Comparison of ENCODE assay signal across 8 cellular contexts in genomic region chr1:149843302-149844041, GRCh38. TPM values are rescaled to one million over a fixed set of nuclear protein-coding genes. Genes with fewer than 3 reads are reported as not detected.
DNase-seq lines count a peak whose midpoint lies in the region; ATAC-seq, FAIRE-seq and TF ChIP-seq lines count a peak whose summit lies in the region.

No MANE protein-coding gene starts in this region.

- peaks cover 0 to 29% (median 24%) of the 10 kb centered on the region in 4 donors for H3K4me1 ChIP-seq in sigmoid colon

- H3K27ac ChIP-seq in sigmoid colon: peak overlapping the region; percentile 66 to 87 (median 84)

- no peaks in the 10 kb centered on the region for H3K9me3 Mint-ChIP-seq in activated CD4-positive, alpha-beta T cell treated with anti-CD3 and anti-CD28 coated beads, Interleukin-2, amount 10 ng/mL, durations not matched to agents 7 days and 5 days
- no peaks in the 10 kb centered on the region for H3K9me3 Mint-ChIP-seq in glutamatergic neuron (ENCODE audit: unreplicated experiment)

- H3K27me3 Mint-ChIP-seq in activated CD4-positive, alpha-beta T cell treated with anti-CD3 and anti-CD28 coated beads, Interleukin-2, amount 10 ng/mL, durations not matched to agents 7 days and 5 days: no peaks in the 10 kb centered on the region
- H3K27me3 Mint-ChIP-seq in glutamatergic neuron (ENCODE audit: unreplicated experiment): no peaks in the 10 kb centered on the region

- FAIRE-seq in D721Med (lab: Jason Lieb, UNC): no peak

- no peaks in the 10 kb centered on the region for H3K27me3 ChIP-seq in sigmoid colon

- CTCF ChIA-PET in activated CD4-positive, alpha-beta T cell treated with anti-CD3 and anti-CD28 coated beads, Interleukin-2, amount 10 ng/mL, durations not matched to agents 7 days and 5 days (lab: Charles Lee): interaction anchor here (0.6 to 1.1 kb wide), 2 partner anchors 44 to 1256 kb away, joined by 5 to 6 read pairs; a partner anchor contains a TSS

- no peaks in the 10 kb centered on the region for H3K9me3 ChIP-seq in sigmoid colon

- POLR2A ChIA-PET in activated CD4-positive, alpha-beta T cell treated with anti-CD3 and anti-CD28 coated beads, Interleukin-2, amount 10 ng/mL, durations not matched to agents 7 days and 5 days (lab: Charles Lee): interaction anchor here (1.5 kb wide), 1 partner anchor 43 kb away, joined by 26 read pairs; a partner anchor contains a TSS

- peaks cover 40% of the 10 kb centered on the region for H3K4me1 Mint-ChIP-seq in activated CD4-positive, alpha-beta T cell treated with anti-CD3 and anti-CD28 coated beads, Interleukin-2, amount 10 ng/mL, durations not matched to agents 7 days and 5 days
- peaks cover 24% of the 10 kb centered on the region for H3K4me1 Mint-ChIP-seq in glutamatergic neuron (ENCODE audit: low read depth, unreplicated experiment)

- H3K36me3 Mint-ChIP-seq in activated CD4-positive, alpha-beta T cell treated with anti-CD3 and anti-CD28 coated beads, Interleukin-2, amount 10 ng/mL, durations not matched to agents 7 days and 5 days (ENCODE audit: low read depth): peaks cover 36% of the 10 kb centered on the region
- no peaks in the 10 kb centered on the region for H3K36me3 Mint-ChIP-seq in glutamatergic neuron (ENCODE audit: unreplicated experiment)

- ATAC-seq in HG02759 (IDR thresholded peaks at IDR 0.05; ENCODE audit: unreplicated experiment): no peak

- no peak for TF ChIP-seq EP300 in sigmoid colon (IDR thresholded peaks at IDR 0.05)

- H3K4me3 ChIP-seq in HFF-Myc (replicated peaks; ENCODE audit: low read depth, low read length) (peak overlapping the region; percentile 62), sigmoid colon (peak overlapping the region; percentile 35 to 55 (median 44))

- peak overlapping the region; percentile 92 for H3K27ac Mint-ChIP-seq in activated CD4-positive, alpha-beta T cell treated with anti-CD3 and anti-CD28 coated beads, Interleukin-2, amount 10 ng/mL, durations not matched to agents 7 days and 5 days
- peak overlapping the region; percentile 90 for H3K27ac Mint-ChIP-seq in glutamatergic neuron (ENCODE audit: unreplicated experiment)

- TF ChIP-seq CTCF in HFF-Myc (IDR thresholded peaks at IDR 0.05; ENCODE audit: low read depth, low read length, missing control alignments) (no peak), glutamatergic neuron (IDR thresholded peaks at IDR 0.05; ENCODE audit: partially characterized antibody, unreplicated experiment) (no peak), sigmoid colon (IDR thresholded peaks at IDR 0.05) (no peak), D721Med (IDR thresholded peaks at IDR 0.05; ENCODE audit: insufficient read depth, missing control alignments) (no peak)

- intact Hi-C loops in sigmoid colon (cut with DNase I): no loop called here
- intact Hi-C loops in posterior cingulate gyrus (cut with DNase I): no loop called here

- TF ChIP-seq POLR2A in sigmoid colon (IDR thresholded peaks at IDR 0.05): no peak

- H3K36me3 ChIP-seq in sigmoid colon: no peaks in the 10 kb centered on the region

- 1 to 2% methylated on average over 13 to 16 of the region's 29 CpGs for WGBS in sigmoid colon, 2 donors

- H3K4me3 Mint-ChIP-seq in activated CD4-positive, alpha-beta T cell treated with anti-CD3 and anti-CD28 coated beads, Interleukin-2, amount 10 ng/mL, durations not matched to agents 7 days and 5 days: peak overlapping the region; percentile 81
- peak overlapping the region; percentile 94 for H3K4me3 Mint-ChIP-seq in glutamatergic neuron (ENCODE audit: unreplicated experiment)

- DNase-seq in HFF-Myc (ENCODE audit: extremely low read depth, low read depth): no peak
- peak; percentile 6 for DNase-seq in activated CD4-positive, alpha-beta T cell treated with anti-CD3 and anti-CD28 coated beads, Interleukin-2, amount 10 ng/mL, durations not matched to agents 7 days and 5 days
- DNase-seq in glutamatergic neuron: no peak
- DNase-seq in sigmoid colon: no peak
- no peak for DNase-seq in epidermal melanocyte (ENCODE audit: insufficient read length, low spot score)
- DNase-seq in D721Med (ENCODE audit: insufficient read length, low spot score): no peak
- DNase-seq in posterior cingulate gyrus: no peak

RNA-seq across cellular contexts. Expression of gene BOLA1, which starts 55.9 kb away (rescaled TPM):
- total RNA-seq in activated CD4-positive, alpha-beta T cell treated with anti-CD3 and anti-CD28 coated beads, Interleukin-2, amount 10 ng/mL, durations not matched to agents 7 days and 5 days: 10 to 100 TPM; 20.3 to 20.6 TPM
- total RNA-seq in glutamatergic neuron (ENCODE audit: unreplicated experiment): 6.4 TPM
- total RNA-seq in sigmoid colon: 10 to 100 TPM; 36.0 to 61.4 (median 50.6) TPM
- 10 to 100 TPM; 19.2 to 26.6 (median 21.5) TPM for polyA plus RNA-seq in sigmoid colon
